Comparison of ENCODE assay signal across 8 cellular contexts in genomic region chr5:124661317-124662141, GRCh38.
DNase-seq lines count a peak whose midpoint lies in the region; ATAC-seq and TF ChIP-seq lines count a peak whose summit lies in the region.

No MANE protein-coding gene starts in this region.

- DNase-seq in AG08395 (ENCODE audit: low spot score) (peak; percentile 56), HS-5 (ENCODE audit: low read depth) (peak; percentile 72), Peyer's patch (peak in 1 of 3 donors; percentile 55), fibroblast of mammary gland (ENCODE audit: low read depth) (peak; percentile 72), omental fat pad (ENCODE audit: low spot score) (no peak), T-helper 17 cell (no peak)
- DNase-seq in effector memory CD4-positive, alpha-beta T cell: no peak
- no peak for DNase-seq in stimulated activated naive B cell treated with anti-CD40 and anti-IgM and Interleukin-4, amounts not matched to agents 10 μg/mL and 1 μg/mL and 100 μg/mL, for 72 hours

- no peak overlapping the region for H3K27ac Mint-ChIP-seq in T-helper 17 cell
- no peak overlapping the region for H3K27ac Mint-ChIP-seq in stimulated activated naive B cell treated with anti-CD40 and anti-IgM and Interleukin-4, amounts not matched to agents 10 μg/mL and 1 μg/mL and 100 μg/mL, for 72 hours

- peaks cover 0 to 67% (median 0%) of the 10 kb centered on the region in 4 donors for H3K4me1 ChIP-seq in Peyer's patch
- H3K4me1 ChIP-seq in effector memory CD4-positive, alpha-beta T cell (ENCODE audit: control insufficient read depth, insufficient read depth, low read length, poor library complexity, severe bottlenecking): no peaks in the 10 kb centered on the region

- H3K36me3 Mint-ChIP-seq in T-helper 17 cell (ENCODE audit: low read depth): no peaks in the 10 kb centered on the region
- H3K36me3 Mint-ChIP-seq in stimulated activated naive B cell treated with anti-CD40 and anti-IgM and Interleukin-4, amounts not matched to agents 10 μg/mL and 1 μg/mL and 100 μg/mL, for 72 hours: no peaks in the 10 kb centered on the region

- no peaks in the 10 kb centered on the region for H3K9me3 Mint-ChIP-seq in stimulated activated naive B cell treated with anti-CD40 and anti-IgM and Interleukin-4, amounts not matched to agents 10 μg/mL and 1 μg/mL and 100 μg/mL, for 72 hours

- no peaks in the 10 kb centered on the region for H3K9me3 ChIP-seq in Peyer's patch
- H3K9me3 ChIP-seq in effector memory CD4-positive, alpha-beta T cell (ENCODE audit: control insufficient read depth, low read length): no peaks in the 10 kb centered on the region
- H3K9me3 ChIP-seq in T-helper 17 cell (ENCODE audit: control insufficient read depth, low read length, poor library complexity, severe bottlenecking): no peaks in the 10 kb centered on the region

- no peaks in the 10 kb centered on the region for H3K27me3 ChIP-seq in Peyer's patch
- no peaks in the 10 kb centered on the region for H3K27me3 ChIP-seq in effector memory CD4-positive, alpha-beta T cell (replicated peaks; ENCODE audit: control insufficient read depth, insufficient read depth, low read length, poor library complexity, severe bottlenecking)

- H3K27ac ChIP-seq in Peyer's patch: peak overlapping the region in 3 of 4 donors; percentile 15 to 65 (median 26)
- no peak overlapping the region for H3K27ac ChIP-seq in effector memory CD4-positive, alpha-beta T cell (ENCODE audit: insufficient read depth, low read length, poor library complexity, severe bottlenecking)

- TF ChIP-seq CTCF in Peyer's patch (IDR thresholded peaks at IDR 0.05) (no peak), fibroblast of mammary gland (conservative IDR thresholded peaks at IDR 0.05; ENCODE audit: control insufficient read depth, insufficient read depth, low read depth, low read length) (no peak), omental fat pad (IDR thresholded peaks at IDR 0.05) (no peak)

- H3K4me3 Mint-ChIP-seq in T-helper 17 cell: no peak overlapping the region
- H3K4me3 Mint-ChIP-seq in stimulated activated naive B cell treated with anti-CD40 and anti-IgM and Interleukin-4, amounts not matched to agents 10 μg/mL and 1 μg/mL and 100 μg/mL, for 72 hours: peak overlapping the region in 1 of 2 donors; percentile 41

- no peaks in the 10 kb centered on the region for H3K36me3 ChIP-seq in Peyer's patch
- no peaks in the 10 kb centered on the region for H3K36me3 ChIP-seq in effector memory CD4-positive, alpha-beta T cell (ENCODE audit: control insufficient read depth, insufficient read depth, low read length)

- no peak for TF ChIP-seq POLR2A in Peyer's patch (IDR thresholded peaks at IDR 0.05)

- peaks cover 29% of the 10 kb centered on the region for H3K27me3 Mint-ChIP-seq in T-helper 17 cell
- peaks cover 0 to 7% of the 10 kb centered on the region in 2 donors for H3K27me3 Mint-ChIP-seq in stimulated activated naive B cell treated with anti-CD40 and anti-IgM and Interleukin-4, amounts not matched to agents 10 μg/mL and 1 μg/mL and 100 μg/mL, for 72 hours

- H3K4me1 Mint-ChIP-seq in T-helper 17 cell: peaks cover 4% of the 10 kb centered on the region
- peaks cover 18 to 48% of the 10 kb centered on the region in 2 donors for H3K4me1 Mint-ChIP-seq in stimulated activated naive B cell treated with anti-CD40 and anti-IgM and Interleukin-4, amounts not matched to agents 10 μg/mL and 1 μg/mL and 100 μg/mL, for 72 hours

- ATAC-seq in omental fat pad (ENCODE audit: low FRiP score) (peak; percentile 87), T-helper 17 cell (no peak)
- no peak for ATAC-seq in stimulated activated naive B cell treated with anti-CD40 and anti-IgM and Interleukin-4, amounts not matched to agents 10 μg/mL and 1 μg/mL and 100 μg/mL, for 72 hours (replicated peaks)

- H3K4me3 ChIP-seq in Peyer's patch (peak overlapping the region in 1 of 4 donors; percentile 7), fibroblast of mammary gland (ENCODE audit: control insufficient read depth, low read depth, low read length) (no peak overlapping the region)
- H3K4me3 ChIP-seq in effector memory CD4-positive, alpha-beta T cell (ENCODE audit: insufficient read depth, low read depth, low read length, poor library complexity, severe bottlenecking): no peak overlapping the region

Comparison
In these comparisons a context has a peak if more than half of its experiments do, and no peak if none do; other contexts are left out.
1. DNase-seq: peak in AG08395 (single experiment), HS-5 (single experiment) and fibroblast of mammary gland (single experiment); none in omental fat pad (single experiment), effector memory CD4-positive, alpha-beta T cell (0 of 3), T-helper 17 cell (0 of 3) and stimulated activated naive B cell treated with anti-CD40 and anti-IgM and Interleukin-4, amounts not matched to agents 10 μg/mL and 1 μg/mL and 100 μg/mL, for 72 hours (single experiment).